In genomic region chrX:123764967-123765871, GRCh38 we compare ENCODE assay signal across 8 cellular contexts. TPM values are rescaled to one million over a fixed set of nuclear protein-coding genes. Genes with fewer than 3 reads are reported as not detected.
DNase-seq lines count a peak whose midpoint lies in the region; ATAC-seq lines count a peak whose summit lies in the region.

No MANE protein-coding gene starts in this region.

- H3K27ac ChIP-seq in CD8-positive, alpha-beta memory T cell (ENCODE audit: low read depth, low read length): no peak overlapping the region
- no peak overlapping the region for H3K27ac ChIP-seq in effector memory CD4-positive, alpha-beta T cell (ENCODE audit: insufficient read depth, low read length, poor library complexity, severe bottlenecking)

- no peaks in the 10 kb centered on the region for H3K9me3 Mint-ChIP-seq in CD8-positive, alpha-beta memory T cell
- H3K9me3 Mint-ChIP-seq in activated CD8-positive, alpha-beta T cell treated with anti-CD3 and anti-CD28 coated beads, Interleukin-2, amount 10 ng/mL, durations not matched to agents 7 days and 5 days (ENCODE audit: insufficient read depth): no peaks in the 10 kb centered on the region

- H3K9me3 ChIP-seq in CD8-positive, alpha-beta memory T cell (ENCODE audit: low read length): no peaks in the 10 kb centered on the region
- no peaks in the 10 kb centered on the region for H3K9me3 ChIP-seq in effector memory CD4-positive, alpha-beta T cell (ENCODE audit: control insufficient read depth, low read length)

- peaks cover 4% of the 10 kb centered on the region for H3K4me1 ChIP-seq in CD8-positive, alpha-beta memory T cell (ENCODE audit: insufficient read depth, low read length)
- no peaks in the 10 kb centered on the region for H3K4me1 ChIP-seq in effector memory CD4-positive, alpha-beta T cell (ENCODE audit: control insufficient read depth, insufficient read depth, low read length, poor library complexity, severe bottlenecking)

- H3K4me1 Mint-ChIP-seq in CD8-positive, alpha-beta memory T cell: peaks cover 6 to 13% (median 9%) of the 10 kb centered on the region in 3 donors
- H3K4me1 Mint-ChIP-seq in activated CD8-positive, alpha-beta T cell treated with anti-CD3 and anti-CD28 coated beads, Interleukin-2, amount 10 ng/mL, durations not matched to agents 7 days and 5 days (ENCODE audit: low read depth): peaks cover 3% of the 10 kb centered on the region

- H3K36me3 ChIP-seq in CD8-positive, alpha-beta memory T cell (ENCODE audit: insufficient read depth, low read length): no peaks in the 10 kb centered on the region
- H3K36me3 ChIP-seq in effector memory CD4-positive, alpha-beta T cell (ENCODE audit: control insufficient read depth, insufficient read depth, low read length): no peaks in the 10 kb centered on the region

- peak overlapping the region; percentile 78 to 93 (median 85) for H3K4me3 Mint-ChIP-seq in CD8-positive, alpha-beta memory T cell
- H3K4me3 Mint-ChIP-seq in activated CD8-positive, alpha-beta T cell treated with anti-CD3 and anti-CD28 coated beads, Interleukin-2, amount 10 ng/mL, durations not matched to agents 7 days and 5 days: peak overlapping the region; percentile 73

- no peak overlapping the region for H3K4me3 ChIP-seq in CD8-positive, alpha-beta memory T cell (ENCODE audit: low read length)
- peak overlapping the region; percentile 35 for H3K4me3 ChIP-seq in effector memory CD4-positive, alpha-beta T cell (ENCODE audit: insufficient read depth, low read depth, low read length, poor library complexity, severe bottlenecking)

- DNase-seq in CD8-positive, alpha-beta memory T cell: peak; percentile 24 to 49 (median 37)
- DNase-seq in HPDE6-E6E7 (ENCODE audit: extremely low spot score) (peak; percentile 56), NCI-H82 treated with DMSO at 0.1 percent for 48 hours (lab: John Stamatoyannopoulos, UW; ENCODE audit: unreplicated experiment) (peak; percentile 88), medulla oblongata (ENCODE audit: extremely low spot score) (peak; percentile 85)
- DNase-seq in activated CD8-positive, alpha-beta T cell treated with anti-CD3 and anti-CD28 coated beads, Interleukin-2, amount 10 ng/mL, durations not matched to agents 7 days and 5 days: peak; percentile 58
- DNase-seq in effector memory CD4-positive, alpha-beta T cell: peak; percentile 1 to 35 (median 32)
- DNase-seq in stimulated activated CD8-positive, alpha-beta memory T cell treated with anti-CD3 and anti-CD28 coated beads, Interleukin-12 subunit alpha, Interleukin-12 subunit beta, amount 100 ng/mL, for 4 hours (ENCODE audit: low read depth): peak; percentile 11

- H3K27ac Mint-ChIP-seq in CD8-positive, alpha-beta memory T cell: peak overlapping the region; percentile 29 to 69 (median 50)
- H3K27ac Mint-ChIP-seq in activated CD8-positive, alpha-beta T cell treated with anti-CD3 and anti-CD28 coated beads, Interleukin-2, amount 10 ng/mL, durations not matched to agents 7 days and 5 days: peak overlapping the region; percentile 23

- H3K36me3 Mint-ChIP-seq in CD8-positive, alpha-beta memory T cell: no peaks in the 10 kb centered on the region
- no peaks in the 10 kb centered on the region for H3K36me3 Mint-ChIP-seq in activated CD8-positive, alpha-beta T cell treated with anti-CD3 and anti-CD28 coated beads, Interleukin-2, amount 10 ng/mL, durations not matched to agents 7 days and 5 days (ENCODE audit: low read depth)

- no peaks in the 10 kb centered on the region for H3K27me3 ChIP-seq in CD8-positive, alpha-beta memory T cell (ENCODE audit: insufficient read depth, low read length, poor library complexity, severe bottlenecking)
- no peaks in the 10 kb centered on the region for H3K27me3 ChIP-seq in effector memory CD4-positive, alpha-beta T cell (replicated peaks; ENCODE audit: control insufficient read depth, insufficient read depth, low read length, poor library complexity, severe bottlenecking)

- peaks cover 0 to 2% of the 10 kb centered on the region in 2 donors for H3K27me3 Mint-ChIP-seq in CD8-positive, alpha-beta memory T cell
- H3K27me3 Mint-ChIP-seq in activated CD8-positive, alpha-beta T cell treated with anti-CD3 and anti-CD28 coated beads, Interleukin-2, amount 10 ng/mL, durations not matched to agents 7 days and 5 days (ENCODE audit: low read depth): peaks cover 2% of the 10 kb centered on the region

- POLR2A ChIA-PET in CD8-positive, alpha-beta memory T cell (lab: Charles Lee): no interaction called here
- POLR2A ChIA-PET in activated CD8-positive, alpha-beta T cell treated with anti-CD3 and anti-CD28 coated beads, Interleukin-2, amount 10 ng/mL, durations not matched to agents 7 days and 5 days (lab: Charles Lee): interaction anchor here (0.6 kb wide), 1 partner anchor 34 kb away, joined by 3 read pairs; no protein-coding TSS in a partner anchor

- CTCF ChIA-PET in CD8-positive, alpha-beta memory T cell (lab: Charles Lee): interaction anchor here (0.6 kb wide), 1 partner anchor 68 kb away, joined by 3 read pairs; no protein-coding TSS in a partner anchor
- CTCF ChIA-PET in activated CD8-positive, alpha-beta T cell treated with anti-CD3 and anti-CD28 coated beads, Interleukin-2, amount 10 ng/mL, durations not matched to agents 7 days and 5 days (lab: Charles Lee): interaction anchor here (0.7 to 1.3 kb wide), 2 partner anchors 12 to 13 kb away, joined by 4 to 5 read pairs; no protein-coding TSS in a partner anchor

- ATAC-seq in GM19468 (IDR thresholded peaks at IDR 0.05; ENCODE audit: extremely low read depth, unreplicated experiment): peak; percentile 77
- ATAC-seq in activated CD8-positive, alpha-beta T cell treated with anti-CD3 and anti-CD28 coated beads, Interleukin-2, amount 10 ng/mL, durations not matched to agents 7 days and 5 days: peak; percentile 91

RNA-seq across cellular contexts. Expression of gene THOC2, which starts 32.4 kb away (rescaled TPM):
- total RNA-seq in CD8-positive, alpha-beta memory T cell: 10 to 100 TPM; 63.0 to 69.5 TPM
- 54.6 TPM for polyA plus RNA-seq in CD8-positive, alpha-beta memory T cell
- 10 to 100 TPM; 78.9 to 83.4 TPM for total RNA-seq in activated CD8-positive, alpha-beta T cell treated with anti-CD3 and anti-CD28 coated beads, Interleukin-2, amount 10 ng/mL, durations not matched to agents 7 days and 5 days

Comparison
In these comparisons a context has a peak if more than half of its experiments do, and no peak if none do; other contexts are left out.
1. DNase-seq: peak in every context shown above with its lines; median percentile 88 in NCI-H82 treated with DMSO at 0.1 percent for 48 hours; 85 in medulla oblongata; 58 in activated CD8-positive, alpha-beta T cell treated with anti-CD3 and anti-CD28 coated beads, Interleukin-2, amount 10 ng/mL, durations not matched to agents 7 days and 5 days; 56 in HPDE6-E6E7; 37 in CD8-positive, alpha-beta memory T cell; 32 in effector memory CD4-positive, alpha-beta T cell; 11 in stimulated activated CD8-positive, alpha-beta memory T cell treated with anti-CD3 and anti-CD28 coated beads, Interleukin-12 subunit alpha, Interleukin-12 subunit beta, amount 100 ng/mL, for 4 hours.